ENCODE assay signal across 10 cellular contexts in the genomic region with DNA sequence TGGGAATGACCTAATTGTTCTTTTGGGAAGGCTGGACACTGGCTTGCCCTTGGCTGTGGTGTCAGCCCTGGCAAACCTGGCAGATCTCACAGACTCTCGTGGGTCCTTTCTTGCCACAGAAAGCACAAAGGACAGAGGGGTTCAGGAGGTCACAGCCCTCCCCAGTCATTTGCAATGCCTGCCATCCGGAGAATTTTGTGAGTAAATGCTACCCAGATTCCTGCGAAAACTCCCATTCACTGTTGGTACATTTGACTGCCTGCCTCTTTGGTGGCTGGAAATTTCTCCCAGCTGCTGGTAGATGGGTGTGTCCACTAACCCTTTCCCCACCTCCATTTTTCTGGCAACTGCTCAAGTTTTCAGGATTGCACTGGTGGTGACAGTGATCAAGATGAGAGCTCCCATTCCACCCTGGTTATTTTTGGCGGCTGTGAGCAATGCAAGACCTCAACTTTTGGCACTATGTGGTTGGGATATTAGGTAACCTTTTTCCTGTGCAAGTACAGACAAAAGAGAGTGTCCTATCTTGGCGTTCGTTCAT.
DNase-seq lines count a peak whose midpoint lies in the region; ATAC-seq lines count a peak whose summit lies in the region.
"Had no signal": no experiment of that assay in that cellular context is flagged by ENCODE, and none has a peak within 500 bp of the region (broad histone marks: within the 10 kb centered on the region; RNA-seq: fewer than 3 reads in every experiment).

No MANE protein-coding gene starts in this region.

- no peaks in the 10 kb centered on the region for H3K4me1 Mint-ChIP-seq in T-cell
- H3K4me1 Mint-ChIP-seq: stimulated activated effector memory CD8-positive, alpha-beta T cell treated with anti-CD3 and anti-CD28 coated beads, Interleukin-12 subunit alpha, Interleukin-12 subunit beta, amount 100 ng/mL, for 72 hours had no signal

- peak overlapping the region; percentile 62 for H3K27ac ChIP-seq in caudate nucleus (ENCODE audit: low read depth, low read length)

- H3K4me3 Mint-ChIP-seq in T-cell: no peak overlapping the region
- H3K4me3 Mint-ChIP-seq: activated T-cell treated with anti-CD3 and anti-CD28 coated beads, Interleukin-2, amount 50 U/mL, for 4 hours; stimulated activated effector memory CD8-positive, alpha-beta T cell treated with anti-CD3 and anti-CD28 coated beads, Interleukin-12 subunit alpha, Interleukin-12 subunit beta, amount 100 ng/mL, for 72 hours had no signal

- peaks cover 0 to 3% of the 10 kb centered on the region in 2 donors for H3K27me3 Mint-ChIP-seq in T-cell

- no peak overlapping the region for H3K27ac Mint-ChIP-seq in T-cell
- H3K27ac Mint-ChIP-seq: stimulated activated effector memory CD8-positive, alpha-beta T cell treated with anti-CD3 and anti-CD28 coated beads, Interleukin-12 subunit alpha, Interleukin-12 subunit beta, amount 100 ng/mL, for 72 hours had no signal

- ATAC-seq in left lobe of liver: peak; percentile 64
- no peak for ATAC-seq in T-cell (replicated peaks in 1 of 4)
- ATAC-seq in HG03108 (IDR thresholded peaks at IDR 0.05; ENCODE audit: unreplicated experiment): no peak
- ATAC-seq: activated T-cell treated with anti-CD3 and anti-CD28 coated beads, Interleukin-2, amount 50 U/mL, for 4 hours; stimulated activated effector memory CD8-positive, alpha-beta T cell treated with anti-CD3 and anti-CD28 coated beads, Interleukin-12 subunit alpha, Interleukin-12 subunit beta, amount 100 ng/mL, for 72 hours had no signal

- CTCF ChIA-PET in T-cell (lab: Charles Lee): interaction anchor here in 1 of 2 donors (0.5 kb wide), 1 partner anchor 210 kb away, joined by 4 read pairs; no protein-coding TSS in a partner anchor

- no peaks in the 10 kb centered on the region for H3K36me3 Mint-ChIP-seq in T-cell
- H3K36me3 Mint-ChIP-seq: stimulated activated effector memory CD8-positive, alpha-beta T cell treated with anti-CD3 and anti-CD28 coated beads, Interleukin-12 subunit alpha, Interleukin-12 subunit beta, amount 100 ng/mL, for 72 hours had no signal

- no peaks in the 10 kb centered on the region for H3K9me3 Mint-ChIP-seq in T-cell
- H3K9me3 Mint-ChIP-seq: activated T-cell treated with anti-CD3 and anti-CD28 coated beads, Interleukin-2, amount 50 U/mL, for 4 hours; stimulated activated effector memory CD8-positive, alpha-beta T cell treated with anti-CD3 and anti-CD28 coated beads, Interleukin-12 subunit alpha, Interleukin-12 subunit beta, amount 100 ng/mL, for 72 hours had no signal

- POLR2A ChIA-PET in T-cell (lab: Charles Lee): no interaction called here

- DNase-seq in AG20443 (ENCODE audit: low spot score): peak; percentile 89
- DNase-seq in NCI-H1105 treated with DMSO at 0.1 percent for 48 hours (lab: John Stamatoyannopoulos, UW): peak; percentile 87
- peak in 21 of 61 donors; percentile 13 to 82 (median 42) for DNase-seq in caudate nucleus (lab: John Stamatoyannopoulos, UW)
- peak; percentile 53 for DNase-seq in left lobe of liver (ENCODE audit: low spot score)
- DNase-seq in DMS53 treated with DMSO at 0.1 percent for 48 hours (lab: John Stamatoyannopoulos, UW; ENCODE audit: unreplicated experiment): no peak
- DNase-seq in T-cell: no peak
- no peak for DNase-seq in activated CD4-positive, CD25-positive, alpha-beta regulatory T cell (lab: John Stamatoyannopoulos, UW)
- DNase-seq: activated T-cell treated with anti-CD3 and anti-CD28 coated beads, Interleukin-2, amount 50 U/mL, for 4 hours had no signal

Comparison
In these comparisons a context has a peak if more than half of its experiments do, and no peak if none do; other contexts are left out.
1. DNase-seq: peak in AG20443 (single experiment), NCI-H1105 treated with DMSO at 0.1 percent for 48 hours (single experiment) and left lobe of liver (single experiment); none in DMS53 treated with DMSO at 0.1 percent for 48 hours (single experiment), T-cell (0 of 34) and activated CD4-positive, CD25-positive, alpha-beta regulatory T cell (0 of 4).